Comparison of ENCODE assay signal across 11 cellular contexts in genomic region chr5:177608243-177609075, GRCh38.
"Had no signal": no experiment of that assay in that cellular context is flagged by ENCODE, and none has a peak within 500 bp of the region (broad histone marks: within the 10 kb centered on the region; RNA-seq: fewer than 3 reads in every experiment).

No MANE protein-coding gene starts in this region.

- DNase-seq: activated CD4-positive, alpha-beta memory T cell treated with anti-CD3 and anti-CD28 coated beads, Interleukin-2, amount 10 ng/mL, durations not matched to agents 7 days and 5 days; dermis blood vessel endothelial cell; immature natural killer cell; T-helper 9 cell; tibial artery had no signal

- H3K9me3 Mint-ChIP-seq: activated CD4-positive, alpha-beta memory T cell treated with anti-CD3 and anti-CD28 coated beads, Interleukin-2, amount 10 ng/mL, durations not matched to agents 7 days and 5 days; activated T-helper 1 cell treated with anti-CD3 and anti-CD28 coated beads, Interleukin-12 subunit alpha, Interleukin-12 subunit beta, Interleukin-2, Interleukin-4 antibody, amounts not matched to agents 30 ng/mL and 10 ng/mL and 1 ng/mL, durations not matched to agents 14 hours and 24 hours and 36 hours; immature natural killer cell; stimulated activated memory B cell treated with anti-CD40 and anti-IgM and Interleukin-4, amounts not matched to agents 10 μg/mL and 1 μg/mL and 100 μg/mL, for 72 hours had no signal

- H3K27me3 Mint-ChIP-seq: activated CD4-positive, alpha-beta memory T cell treated with anti-CD3 and anti-CD28 coated beads, Interleukin-2, amount 10 ng/mL, durations not matched to agents 7 days and 5 days; stimulated activated memory B cell treated with anti-CD40 and anti-IgM and Interleukin-4, amounts not matched to agents 10 μg/mL and 1 μg/mL and 100 μg/mL, for 72 hours had no signal

- H3K27ac ChIP-seq: ascending aorta, breast epithelium, epithelial cell of prostate, parathyroid adenoma, tibial artery had no signal

- H3K4me3 ChIP-seq: ascending aorta, breast epithelium, tibial artery had no signal

- H3K36me3 ChIP-seq: breast epithelium had no signal

- H3K27ac Mint-ChIP-seq: activated CD4-positive, alpha-beta memory T cell treated with anti-CD3 and anti-CD28 coated beads, Interleukin-2, amount 10 ng/mL, durations not matched to agents 7 days and 5 days; activated T-helper 1 cell treated with anti-CD3 and anti-CD28 coated beads, Interleukin-12 subunit alpha, Interleukin-12 subunit beta, Interleukin-2, Interleukin-4 antibody, amounts not matched to agents 30 ng/mL and 10 ng/mL and 1 ng/mL, durations not matched to agents 14 hours and 24 hours and 36 hours; stimulated activated memory B cell treated with anti-CD40 and anti-IgM and Interleukin-4, amounts not matched to agents 10 μg/mL and 1 μg/mL and 100 μg/mL, for 72 hours had no signal

- H3K9me3 ChIP-seq: ascending aorta, breast epithelium, tibial artery had no signal

- H3K27me3 ChIP-seq: ascending aorta, breast epithelium, tibial artery had no signal

- H3K4me3 Mint-ChIP-seq: activated CD4-positive, alpha-beta memory T cell treated with anti-CD3 and anti-CD28 coated beads, Interleukin-2, amount 10 ng/mL, durations not matched to agents 7 days and 5 days; activated T-helper 1 cell treated with anti-CD3 and anti-CD28 coated beads, Interleukin-12 subunit alpha, Interleukin-12 subunit beta, Interleukin-2, Interleukin-4 antibody, amounts not matched to agents 30 ng/mL and 10 ng/mL and 1 ng/mL, durations not matched to agents 14 hours and 24 hours and 36 hours; immature natural killer cell; stimulated activated memory B cell treated with anti-CD40 and anti-IgM and Interleukin-4, amounts not matched to agents 10 μg/mL and 1 μg/mL and 100 μg/mL, for 72 hours had no signal

- H3K4me1 ChIP-seq: ascending aorta, breast epithelium had no signal
